Comparison of ENCODE assay signal across 30 cellular contexts in the genomic region with DNA sequence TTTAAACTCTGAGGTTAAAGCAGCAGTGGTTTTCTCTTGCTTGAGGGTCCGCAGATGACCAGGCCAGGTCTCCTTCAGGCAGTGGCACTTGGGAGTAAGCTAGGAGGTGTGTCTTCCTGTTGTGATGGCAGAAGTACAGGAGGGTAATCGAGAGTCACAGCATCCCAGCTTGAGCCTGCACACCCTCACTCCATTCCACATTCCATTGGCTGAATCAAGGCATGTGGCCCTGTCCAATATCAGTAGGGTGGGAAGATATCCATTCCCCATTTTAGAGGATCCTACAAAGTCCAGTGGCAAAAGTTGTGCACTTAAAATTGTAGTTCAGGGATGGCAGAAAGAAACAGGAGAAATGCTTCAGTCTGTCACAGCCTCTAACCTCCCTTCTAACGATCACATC. TPM values are rescaled to one million over a fixed set of nuclear protein-coding genes. Genes with fewer than 3 reads are reported as not detected.
A peak's percentile ranks its signal among the peaks of the same experiment; 100 is the strongest.
DNase-seq lines count a peak whose midpoint lies in the region; ATAC-seq and TF ChIP-seq lines count a peak whose summit lies in the region.
"Had no signal": no experiment of that assay in that cellular context is flagged by ENCODE, and none has a peak within 500 bp of the region (broad histone marks: within the 10 kb centered on the region; RNA-seq: fewer than 3 reads in every experiment).

No MANE protein-coding gene starts in this region.

- DNase-seq in ELR (ENCODE audit: low read depth) (peak; percentile 27), SK-N-SH (no peak), epithelial cell of prostate (ENCODE audit: low read depth, low spot score) (no peak), smooth muscle cell (lab: John Stamatoyannopoulos, UW; ENCODE audit: unreplicated experiment) (no peak), sigmoid colon (no peak), foreskin keratinocyte (no peak)
- DNase-seq: activated B cell treated with CpG ODN at 0.5 μM for 24 hours; activated CD4-positive, alpha-beta T cell treated with anti-CD3 and anti-CD28 coated beads, Interleukin-2, amount 50 U/mL, for 1 hour; activated gamma-delta T cell treated with Interleukin-2 at 50 U/mL for 16 hours; activated naive CD8-positive, alpha-beta T cell treated with anti-CD3 and anti-CD28 coated beads, Interleukin-2, amount 10 ng/mL, durations not matched to agents 7 days and 5 days; activated T-cell treated with anti-CD3 and anti-CD28 coated beads, Interleukin-2, amount 50 U/mL, for 24 hours; DMS79; KG1; mucosa of descending colon; NCI-H1105; NCI-H187 treated with DMSO at 0.1 percent for 48 hours; NCI-H2171; SJCRH30; stimulated activated CD8-positive, alpha-beta memory T cell treated with anti-CD3 and anti-CD28 coated beads, Interleukin-4, amount 100 ng/mL, for 48 hours; stomach; T-cell; thyroid gland had no signal

- ATAC-seq in HG03565 (IDR thresholded peaks at IDR 0.05; ENCODE audit: unreplicated experiment) (no peak), foreskin keratinocyte (no peak)
- ATAC-seq: gastroesophageal sphincter; mucosa of descending colon; natural killer cell treated with Interleukin-12 subunit alpha and Interleukin-12 subunit beta and Interleukin-15 and Interleukin-18, amount 100 ng/mL, for 72 hours; T-cell had no signal

- no peak overlapping the region for H3K9ac ChIP-seq in SK-N-SH
- H3K9ac ChIP-seq in smooth muscle cell (ENCODE audit: low read depth), result no peak overlapping the region

- H3K9me3 ChIP-seq in SK-N-SH (no peaks in the 10 kb centered on the region), smooth muscle cell (replicated peaks; ENCODE audit: low read depth) (no peaks in the 10 kb centered on the region), sigmoid colon (no peaks in the 10 kb centered on the region)
- H3K9me3 ChIP-seq: gastroesophageal sphincter, MG63, mucosa of descending colon, SJCRH30, stomach, thyroid gland had no signal

- H3K27ac ChIP-seq in SK-N-SH (ENCODE audit: low read depth in 2 of 2, low read length in 1 of 2), result peak overlapping the region in 1 of 2 experiments; percentile 63; a peak in 3 of 4 replicates
- H3K27ac ChIP-seq in epithelial cell of prostate, result peak overlapping the region; percentile 34
- H3K27ac ChIP-seq in smooth muscle cell (ENCODE audit: low read depth), result peak overlapping the region; percentile 8
- H3K27ac ChIP-seq in sigmoid colon, result no peak overlapping the region
- H3K27ac ChIP-seq in foreskin keratinocyte, result no peak overlapping the region
- H3K27ac ChIP-seq: gastroesophageal sphincter, hepatocyte, SJCRH30, stomach, thyroid gland had no signal

- H3K4me3 ChIP-seq in SK-N-SH (ENCODE audit: low read depth in 2 of 2, low read length in 1 of 2), result no peak overlapping the region
- no peak overlapping the region for H3K4me3 ChIP-seq in smooth muscle cell
- no peak overlapping the region for H3K4me3 ChIP-seq in sigmoid colon
- H3K4me3 ChIP-seq: dorsolateral prefrontal cortex, gastroesophageal sphincter, GM23338, hepatocyte, lung, MG63, mucosa of descending colon, SJCRH30, stomach, thyroid gland had no signal

- intact Hi-C loops in sigmoid colon (cut with DNase I), result no loop called here

- 83% methylated on average over 3 of the region's 3 CpGs for WGBS in SK-N-SH (ENCODE audit: low lambda C conversion rate)
- WGBS in smooth muscle cell (ENCODE audit: low lambda C conversion rate), result 87% methylated on average over 3 of the region's 3 CpGs
- 84 to 89% methylated on average over 3 of the region's 3 CpGs for whole genome bisulfite sequencing in sigmoid colon, 2 donors

- POLR2A ChIA-PET in SK-N-SH (lab: Yijun Ruan, JAX), result no interaction called here

- peaks cover 11 to 15% of the 10 kb centered on the region in 2 experiments; a peak in 3 of 4 replicates for H3K4me1 ChIP-seq in SK-N-SH (ENCODE audit: control insufficient read depth in 1 of 2, insufficient read depth in 2 of 2, low read depth in 1 of 2, low read length in 1 of 2)
- no peaks in the 10 kb centered on the region for H3K4me1 ChIP-seq in smooth muscle cell (ENCODE audit: low read depth)
- H3K4me1 ChIP-seq in sigmoid colon, result no peaks in the 10 kb centered on the region
- peaks cover 13% of the 10 kb centered on the region for H3K4me1 ChIP-seq in foreskin keratinocyte
- H3K4me1 ChIP-seq: gastroesophageal sphincter, SJCRH30, stomach, thyroid gland had no signal

- CTCF ChIA-PET in SK-N-SH (lab: Yijun Ruan, JAX), result interaction anchor here (0.5 to 1.3 kb wide), 2 partner anchors 31 to 83 kb away, joined by 3 read pairs; no protein-coding TSS in a partner anchor

- TF ChIP-seq EP300 in SK-N-SH (IDR thresholded peaks at IDR 0.05; ENCODE audit: borderline replicate concordance in 1 of 2, low read depth in 1 of 2, low read length in 1 of 2) (no peak), sigmoid colon (IDR thresholded peaks at IDR 0.05) (no peak)

- peaks cover 16% of the 10 kb centered on the region for H3F3A ChIP-seq in SK-N-SH (replicated peaks; ENCODE audit: insufficient read depth)
- peaks cover 6% of the 10 kb centered on the region for H3F3A ChIP-seq in smooth muscle cell (ENCODE audit: low read depth)

- no peaks in the 10 kb centered on the region for H3K36me3 ChIP-seq in SK-N-SH (replicated peaks in 1 of 2; ENCODE audit: control insufficient read depth in 1 of 2, insufficient read depth in 2 of 2, low read length in 1 of 2)
- H3K36me3 ChIP-seq in smooth muscle cell (ENCODE audit: low read depth), result no peaks in the 10 kb centered on the region
- no peaks in the 10 kb centered on the region for H3K36me3 ChIP-seq in sigmoid colon
- H3K36me3 ChIP-seq: gastroesophageal sphincter, SJCRH30, stomach, thyroid gland had no signal

- peak overlapping the region; percentile 30 for H3K4me2 ChIP-seq in SK-N-SH
- H3K4me2 ChIP-seq in smooth muscle cell, result no peak overlapping the region
- H3K4me2 ChIP-seq: GM23338, hepatocyte had no signal

- H3K27me3 ChIP-seq in SK-N-SH (ENCODE audit: insufficient read depth), result no peaks in the 10 kb centered on the region
- no peaks in the 10 kb centered on the region for H3K27me3 ChIP-seq in smooth muscle cell (ENCODE audit: low read depth)
- H3K27me3 ChIP-seq in sigmoid colon, result no peaks in the 10 kb centered on the region
- H3K27me3 ChIP-seq in foreskin keratinocyte, result no peaks in the 10 kb centered on the region
- H3K27me3 ChIP-seq: dorsolateral prefrontal cortex, gastroesophageal sphincter, hepatocyte, MG63, SJCRH30, stomach, thyroid gland had no signal

- TF ChIP-seq CTCF in SK-N-SH (IDR thresholded peaks at IDR 0.05) (no peak), smooth muscle cell (IDR thresholded peaks at IDR 0.05; ENCODE audit: borderline replicate concordance, insufficient read depth, poor library complexity, severe bottlenecking) (no peak), sigmoid colon (IDR thresholded peaks at IDR 0.05) (no peak), foreskin keratinocyte (conservative IDR thresholded peaks at IDR 0.05) (no peak)

- H4K20me1 ChIP-seq in SK-N-SH (ENCODE audit: insufficient read depth), result no peaks in the 10 kb centered on the region
- no peaks in the 10 kb centered on the region for H4K20me1 ChIP-seq in smooth muscle cell (ENCODE audit: low read depth)

- no peak for TF ChIP-seq POLR2A in sigmoid colon (IDR thresholded peaks at IDR 0.05)

- H3K9me2 ChIP-seq in SK-N-SH, result no peaks in the 10 kb centered on the region

- H2AFZ ChIP-seq in SK-N-SH (ENCODE audit: low read depth) (peak overlapping the region; percentile 39; the same call in 1 of the 2 replicates), smooth muscle cell (ENCODE audit: low read depth) (no peak overlapping the region)
- H2AFZ ChIP-seq: GM23338, hepatocyte had no signal

- TF ChIP-seq RAD21 in SK-N-SH (IDR thresholded peaks at IDR 0.05; ENCODE audit: low read length), result no peak

- no peaks in the 10 kb centered on the region for H3K79me2 ChIP-seq in SK-N-SH (ENCODE audit: insufficient read depth)
- H3K79me2 ChIP-seq in smooth muscle cell (ENCODE audit: low read depth), result no peaks in the 10 kb centered on the region
- H3K79me2 ChIP-seq: hepatocyte had no signal

TF ChIP-seq in SK-N-SH, 30 proteins besides CTCF, POLR2A, EP300 and RAD21 (continues in another document):
- TF ChIP-seq NFIC (IDR thresholded peaks at IDR 0.05; ENCODE audit: borderline replicate concordance), result no peak
- no peak for TF ChIP-seq EZH2phosphoT487 (IDR thresholded peaks at IDR 0.05; ENCODE audit: borderline replicate concordance, low read depth)
- TF ChIP-seq FOSL2 (IDR thresholded peaks at IDR 0.05; ENCODE audit: borderline replicate concordance, low read depth), result no peak
- no peak for TF ChIP-seq NRF1 (IDR thresholded peaks at IDR 0.05; ENCODE audit: low read depth, low read length)
- no peak for TF ChIP-seq GABPA (IDR thresholded peaks at IDR 0.05; ENCODE audit: low read depth)
- TF ChIP-seq YY1 (IDR thresholded peaks at IDR 0.05; ENCODE audit: low read depth), result no peak
- no peak for TF ChIP-seq MAX (IDR thresholded peaks at IDR 0.05; ENCODE audit: low read depth)
- no peak for TF ChIP-seq SIN3A (IDR thresholded peaks at IDR 0.05; ENCODE audit: borderline replicate concordance, low read depth, low read length)
- TF ChIP-seq, protein P1, sequence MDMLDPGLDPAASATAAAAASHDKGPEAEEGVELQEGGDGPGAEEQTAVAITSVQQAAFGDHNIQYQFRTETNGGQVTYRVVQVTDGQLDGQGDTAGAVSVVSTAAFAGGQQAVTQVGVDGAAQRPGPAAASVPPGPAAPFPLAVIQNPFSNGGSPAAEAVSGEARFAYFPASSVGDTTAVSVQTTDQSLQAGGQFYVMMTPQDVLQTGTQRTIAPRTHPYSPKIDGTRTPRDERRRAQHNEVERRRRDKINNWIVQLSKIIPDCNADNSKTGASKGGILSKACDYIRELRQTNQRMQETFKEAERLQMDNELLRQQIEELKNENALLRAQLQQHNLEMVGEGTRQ (IDR thresholded peaks at IDR 0.05; ENCODE audit: borderline replicate concordance, low read depth, low read length), result no peak
- no peak for TF ChIP-seq RFX5 (IDR thresholded peaks at IDR 0.05; ENCODE audit: low read length)

RNA-seq across cellular contexts. Expression of gene OSBP2, which starts 23.3 kb away (rescaled TPM):
- polyA plus RNA-seq in SK-N-SH (2012; rRNA removed), result 2.6 and 3.1 TPM in 2 replicates
- polyA plus RNA-seq in SK-N-SH (2012; cell fraction: cytosol; rRNA removed), result 1.5 and 2.4 TPM in 2 replicates
- 4.3 and 4.6 TPM in 2 replicates for polyA plus RNA-seq in SK-N-SH (2012; cell fraction: nucleus; rRNA removed)
- total RNA-seq in smooth muscle cell, result 4.6 and 9.1 TPM in 2 replicates
- 3.8 and 4.9 TPM in 2 replicates for polyA plus RNA-seq in smooth muscle cell
- 1 to 10 TPM; 1.4 to 3.0 (median 2.1) TPM for total RNA-seq in sigmoid colon
- polyA plus RNA-seq in sigmoid colon, result 1 to 10 TPM; 1.2 to 1.6 (median 1.5) TPM
- 2.0 and 2.4 TPM in 2 replicates for total RNA-seq in foreskin keratinocyte
- 1.0 and 1.2 TPM in 2 replicates for polyA plus RNA-seq in foreskin keratinocyte
- total RNA-seq: SJCRH30 had no signal

RNA-seq across cellular contexts. Expression of gene DUSP18, which starts 50.3 kb away (rescaled TPM):
- polyA plus RNA-seq in SK-N-SH (2012; rRNA removed) (11.7 and 13.9 TPM in 2 replicates), smooth muscle cell (8.1 and 9.3 TPM in 2 replicates), sigmoid colon (1 to 10 TPM; 2.4 to 7.0 (median 3.2) TPM), foreskin keratinocyte (2.8 and 2.9 TPM in 2 replicates)
- 5.2 and 7.8 TPM in 2 replicates for polyA plus RNA-seq in SK-N-SH (2012; cell fraction: cytosol; rRNA removed)
- 15.7 and 26.5 TPM in 2 replicates for polyA plus RNA-seq in SK-N-SH (2012; cell fraction: nucleus; rRNA removed)
- total RNA-seq in smooth muscle cell (8.9 and 11.0 TPM in 2 replicates), sigmoid colon (1 to 10 TPM; 4.1 to 8.3 (median 4.2) TPM), foreskin keratinocyte (8.2 and 9.2 TPM in 2 replicates)

Comparison
In these comparisons a context has a peak if more than half of its experiments do, and no peak if none do; other contexts are left out.
1. H3K27ac ChIP-seq: peak in epithelial cell of prostate (single experiment) and smooth muscle cell (single experiment); none in sigmoid colon (0 of 4) and foreskin keratinocyte (single experiment).